In the genomic region with DNA sequence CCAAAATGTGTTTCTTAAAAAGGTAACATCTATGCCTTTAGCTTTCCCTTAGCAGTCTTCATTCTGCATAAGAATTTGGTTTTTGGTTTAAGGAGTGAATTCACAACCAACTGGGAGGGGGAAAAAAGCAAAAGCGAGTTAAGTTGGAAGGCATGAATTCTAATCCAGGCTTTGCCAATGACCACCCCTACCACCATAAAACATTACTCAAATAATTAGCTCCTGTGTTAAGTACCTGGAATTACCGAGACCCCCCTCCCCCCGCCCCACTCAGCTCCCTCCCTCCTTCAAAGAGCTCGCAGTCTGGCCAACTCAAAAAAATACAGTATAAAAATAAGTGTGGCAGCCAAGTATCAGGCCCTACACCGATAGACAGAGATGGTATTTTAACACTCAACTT, we compare ENCODE assay signal across 7 cellular contexts. TPM values are rescaled to one million over a fixed set of nuclear protein-coding genes. Genes with fewer than 3 reads are reported as not detected.
DNase-seq lines count a peak whose midpoint lies in the region; ATAC-seq, FAIRE-seq and TF ChIP-seq lines count a peak whose summit lies in the region.

No MANE protein-coding gene starts in this region.

- ATAC-seq in HG02884 (IDR thresholded peaks at IDR 0.05; ENCODE audit: unreplicated experiment) (no peak), HG02759 (IDR thresholded peaks at IDR 0.05; ENCODE audit: unreplicated experiment) (no peak)

- intact Hi-C loops in head of caudate nucleus (cut with DNase I), result loop anchor here (5.0 to 10.0 kb wide), 2 partner anchors 214 to 536 kb away; a partner anchor contains a TSS

- H3K36me3 Mint-ChIP-seq in glutamatergic neuron (ENCODE audit: unreplicated experiment), result no peaks in the 10 kb centered on the region

- no peaks in the 10 kb centered on the region for H3K9me3 ChIP-seq in HEK293 (ENCODE audit: control insufficient read depth, insufficient read depth, low read depth, low read length)
- H3K9me3 ChIP-seq in WERI-Rb-1 (ENCODE audit: severe bottlenecking), result no peaks in the 10 kb centered on the region
- no peaks in the 10 kb centered on the region for H3K9me3 ChIP-seq in small intestine (ENCODE audit: control insufficient read depth, low read depth)

- H3K4me1 Mint-ChIP-seq in glutamatergic neuron (ENCODE audit: low read depth, unreplicated experiment), result peaks cover 34% of the 10 kb centered on the region

- H3K27me3 ChIP-seq in WERI-Rb-1 (ENCODE audit: insufficient read depth, low read depth, severe bottlenecking), result no peaks in the 10 kb centered on the region
- no peaks in the 10 kb centered on the region for H3K27me3 ChIP-seq in small intestine (ENCODE audit: control insufficient read depth in 2 of 2, insufficient read depth in 2 of 2, low read length in 2 of 2)

- peak overlapping the region; percentile 64 for H3K4me3 ChIP-seq in HEK293 (ENCODE audit: low read depth, low read length)
- H3K4me3 ChIP-seq in WERI-Rb-1 (ENCODE audit: low read depth, low read length), result peak overlapping the region; percentile 72
- peak overlapping the region; percentile 77 to 100 for H3K4me3 ChIP-seq in small intestine (ENCODE audit: low read depth in 1 of 2, low read length in 2 of 2)

- peaks cover 11% of the 10 kb centered on the region for H3K9me3 Mint-ChIP-seq in glutamatergic neuron (ENCODE audit: unreplicated experiment)

- peak overlapping the region; percentile 98 for H3K27ac Mint-ChIP-seq in glutamatergic neuron (ENCODE audit: unreplicated experiment)

- FAIRE-seq in small intestine (lab: Jason Lieb, UNC), result no peak

- POLR2A ChIA-PET in HEK293 (lab: Yijun Ruan, JAX), result interaction anchor here (0.7 to 1.2 kb wide), 4 partner anchors 9 to 292 kb away, joined by 3 to 4 read pairs (median 4); a partner anchor contains a TSS

- CTCF ChIA-PET in HEK293 (lab: Yijun Ruan, JAX), result interaction anchor here (0.5 to 1.9 kb wide), 5 partner anchors 9 to 745 kb away, joined by 3 to 10 read pairs (median 5); no protein-coding TSS in a partner anchor

- DNase-seq in WERI-Rb-1 (no peak), glutamatergic neuron (no peak), small intestine (no peak), head of caudate nucleus (no peak)

- H3K4me1 ChIP-seq in HEK293 (ENCODE audit: control insufficient read depth, insufficient read depth, low read length) (peaks cover 21% of the 10 kb centered on the region; the same call in 1 of the 2 replicates), small intestine (ENCODE audit: control insufficient read depth in 2 of 2, insufficient read depth in 1 of 2, low read depth in 1 of 2, low read length in 1 of 2) (peaks cover 2 to 7% of the 10 kb centered on the region in 2 donors)

- H3K4me3 Mint-ChIP-seq in glutamatergic neuron (ENCODE audit: unreplicated experiment), result peak overlapping the region; percentile 96

- H3K27ac ChIP-seq in HEK293 (ENCODE audit: extremely low read depth, low read depth, low read length) (peak overlapping the region; percentile 95), WERI-Rb-1 (peak overlapping the region; percentile 96), small intestine (ENCODE audit: low read depth in 1 of 2, low read length in 1 of 2) (peak overlapping the region in 1 of 2 donors; percentile 97)

- TF ChIP-seq CTCF in HEK293 (tag by site-specific recombination; IDR thresholded peaks at IDR 0.05), result no peak
- TF ChIP-seq CTCF in WERI-Rb-1 (IDR thresholded peaks at IDR 0.05; ENCODE audit: low read depth, low read length), result no peak
- no peak for TF ChIP-seq CTCF in glutamatergic neuron (IDR thresholded peaks at IDR 0.05; ENCODE audit: partially characterized antibody, unreplicated experiment)

- 0% methylated on average over 5 of the region's 5 CpGs for WGBS in small intestine, 3 donors

- peaks cover 2% of the 10 kb centered on the region for H3K27me3 Mint-ChIP-seq in glutamatergic neuron (ENCODE audit: unreplicated experiment)

- peaks cover 12 to 22% of the 10 kb centered on the region in 2 experiments for H3K36me3 ChIP-seq in HEK293 (ENCODE audit: control insufficient read depth in 2 of 2, insufficient read depth in 1 of 2, low read length in 2 of 2)
- peaks cover 21% of the 10 kb centered on the region for H3K36me3 ChIP-seq in WERI-Rb-1
- H3K36me3 ChIP-seq in small intestine (ENCODE audit: control insufficient read depth in 2 of 2, insufficient read depth in 2 of 2, low read length in 2 of 2), result no peaks in the 10 kb centered on the region

TF ChIP-seq in HEK293, 187 proteins besides CTCF, POLR2A, EP300 and RAD21:
- TF ChIP-seq ZNF341 (tag by site-specific recombination; IDR thresholded peaks at IDR 0.05; ENCODE audit: low read depth) (peak; percentile 90), ZNF239 (tag by site-specific recombination; IDR thresholded peaks at IDR 0.05) (no peak)

RNA-seq across cellular contexts. Expression of a gene that starts 0.5 kb away (rescaled TPM):
- total RNA-seq in glutamatergic neuron (ENCODE audit: unreplicated experiment), result 67.3 TPM
- polyA plus RNA-seq in small intestine, result 10 to 100 TPM; 28.6 to 30.9 (median 29.5) TPM

RNA-seq across cellular contexts. Expression of a gene that starts 0.9 kb away (rescaled TPM):
- total RNA-seq in glutamatergic neuron (ENCODE audit: unreplicated experiment), result 131 TPM
- 100 to 1,000 TPM in 2 of 3 donors, 10 to 100 TPM in 1; 62.7 to 135 (median 118) TPM for polyA plus RNA-seq in small intestine

RNA-seq across cellular contexts. Expression of a gene that starts 24.4 kb away (rescaled TPM):
- total RNA-seq in glutamatergic neuron (ENCODE audit: unreplicated experiment), result 136 TPM
- 1 to 10 TPM; 1.1 to 5.9 (median 1.3) TPM for polyA plus RNA-seq in small intestine
